Comparison of ENCODE assay signal across 25 cellular contexts in genomic region chr15:33034588-33034987, GRCh38.
"Had no signal": no experiment of that assay in that cellular context is flagged by ENCODE, and none has a peak within 500 bp of the region (broad histone marks: within the 10 kb centered on the region; RNA-seq: fewer than 3 reads in every experiment).

No MANE protein-coding gene starts in this region.

- H3K36me3 ChIP-seq: left lung, lower lobe of right lung, pancreas, prostate gland, spleen, suprapubic skin, thoracic aorta, tibial artery, uterus had no signal

- DNase-seq: hippocampal formation; kidney glomerular epithelial cell; left cardiac atrium; left lung; lower lobe of right lung; mammary epithelial cell; mesenchymal stem cell; naive thymus-derived CD4-positive, alpha-beta T cell; nucleus accumbens; pancreas; posterior cingulate gyrus; retina; right cardiac atrium; spleen; stimulated activated CD4-positive, alpha-beta T cell treated with anti-CD3 and anti-CD28 coated beads, Interleukin-4, amount 100 ng/mL, for 24 hours; stimulated activated naive CD4-positive, alpha-beta T cell; tibial artery; uterus had no signal

- H3K27ac ChIP-seq: left lung, lower lobe of right lung, pancreas, prostate gland, skin epidermis, spleen, suprapubic skin, thoracic aorta, tibial artery, uterus had no signal

- H3K4me1 ChIP-seq: left lung, lower lobe of right lung, prostate gland, spleen, tibial artery, uterus had no signal

- H3K27me3 ChIP-seq: left lung, pancreas, suprapubic skin, tibial artery, uterus had no signal

- ATAC-seq: left cardiac atrium; left lung; lower lobe of right lung; naive thymus-derived CD4-positive, alpha-beta T cell; natural killer cell treated with Interleukin-12 subunit alpha and Interleukin-12 subunit beta and Interleukin-15 and Interleukin-18, amount 100 ng/mL, for 72 hours; pancreas; right cardiac atrium; sciatic nerve; stimulated activated effector memory CD8-positive, alpha-beta T cell treated with anti-CD3 and anti-CD28 coated beads, Interleukin-12 subunit alpha, Interleukin-12 subunit beta, amount 100 ng/mL, for 72 hours had no signal

- H3K4me3 ChIP-seq: left lung, lower lobe of right lung, pancreas, prostate gland, skin epidermis, spleen, suprapubic skin, thoracic aorta, tibial artery, uterus had no signal

- H3K9me3 ChIP-seq: left lung, lower lobe of right lung, prostate gland, spleen, suprapubic skin, thoracic aorta, tibial artery, uterus had no signal
